In genomic region chr1:38138498-38139233, GRCh38 we compare ENCODE assay signal across 8 cellular contexts.
DNase-seq lines count a peak whose midpoint lies in the region; ATAC-seq and TF ChIP-seq lines count a peak whose summit lies in the region.

No MANE protein-coding gene starts in this region.

- H3K36me3 ChIP-seq in H7 (replicated peaks; ENCODE audit: control insufficient read depth, insufficient read depth, low read length) (no peaks in the 10 kb centered on the region), right atrium auricular region (no peaks in the 10 kb centered on the region)

- H3K9me3 ChIP-seq in right atrium auricular region, result no peaks in the 10 kb centered on the region

- H3K4me1 ChIP-seq in right atrium auricular region, result peaks cover 0 to 21% of the 10 kb centered on the region in 2 donors

- H3K27me3 ChIP-seq in H7 (ENCODE audit: control insufficient read depth, insufficient read depth, low read length) (peaks cover 27% of the 10 kb centered on the region), right atrium auricular region (peaks cover 0 to 9% of the 10 kb centered on the region in 2 donors)

- ATAC-seq in GM21360 (IDR thresholded peaks at IDR 0.05; ENCODE audit: unreplicated experiment), result no peak
- no peak for ATAC-seq in HG03442 (IDR thresholded peaks at IDR 0.05; ENCODE audit: unreplicated experiment)

- H3K27ac ChIP-seq in right atrium auricular region, result peak overlapping the region in 1 of 2 donors; percentile 29

- H3K4me3 ChIP-seq in H7 (ENCODE audit: insufficient read depth, low read depth, low read length) (no peak overlapping the region), right atrium auricular region (no peak overlapping the region), skeletal muscle cell (ENCODE audit: low read depth, low read length) (no peak overlapping the region)

- peak in 1 of 2 donors; percentile 38 for TF ChIP-seq CTCF in right atrium auricular region (IDR thresholded peaks at IDR 0.05)

- peak; percentile 39 for DNase-seq in H7
- DNase-seq in amniotic stem cell (lab: John Stamatoyannopoulos, UW), result peak; percentile 79
- peak; percentile 84 for DNase-seq in right atrium auricular region (ENCODE audit: low spot score)
- peak; percentile 94 for DNase-seq in skeletal muscle cell (ENCODE audit: low read depth)
- no peak for DNase-seq in activated CD4-positive, alpha-beta T cell treated with anti-CD3 and anti-CD28 coated beads for 48 hours
- no peak for DNase-seq in NCI-H524 treated with DMSO at 0.1 percent for 48 hours (lab: John Stamatoyannopoulos, UW)

Comparison
In these comparisons a context has a peak if more than half of its experiments do, and no peak if none do; other contexts are left out.
1. DNase-seq: peak in H7 (single experiment), amniotic stem cell (single experiment), right atrium auricular region (single experiment) and skeletal muscle cell (single experiment); none in activated CD4-positive, alpha-beta T cell treated with anti-CD3 and anti-CD28 coated beads for 48 hours (single experiment) and NCI-H524 treated with DMSO at 0.1 percent for 48 hours (single experiment).